In genomic region chr6:30778001-30778400, GRCh38 we compare ENCODE assay signal across 11 cellular contexts. TPM values are rescaled to one million over a fixed set of nuclear protein-coding genes. Genes with fewer than 3 reads are reported as not detected.
DNase-seq lines count a peak whose midpoint lies in the region; ATAC-seq and TF ChIP-seq lines count a peak whose summit lies in the region.
"Had no signal": no experiment of that assay in that cellular context is flagged by ENCODE, and none has a peak within 500 bp of the region (broad histone marks: within the 10 kb centered on the region; RNA-seq: fewer than 3 reads in every experiment).

No MANE protein-coding gene starts in this region.

- peak overlapping the region; percentile 97 for H3K27ac Mint-ChIP-seq in Calu3 (ENCODE audit: unreplicated experiment)
- peak overlapping the region; percentile 79 for H3K27ac Mint-ChIP-seq in dendritic cell treated with granulocyte-macrophage colony-stimulating factor and Interleukin-4, amounts not matched to agents 40 ng/mL and 50 ng/mL, for 4 days

- DNase-seq in Calu3 (no peak), PC-3 (no peak), head of caudate nucleus (no peak)
- DNase-seq: activated CD4-positive, alpha-beta T cell treated with anti-CD3 and anti-CD28 coated beads for 4 hours; foreskin melanocyte; NCI-H226 had no signal

- peaks cover 3% of the 10 kb centered on the region for H3K9me3 Mint-ChIP-seq in Calu3 (ENCODE audit: low read depth, unreplicated experiment)
- no peaks in the 10 kb centered on the region for H3K9me3 Mint-ChIP-seq in dendritic cell treated with granulocyte-macrophage colony-stimulating factor and Interleukin-4, amounts not matched to agents 40 ng/mL and 50 ng/mL, for 4 days

- H3K9me3 ChIP-seq in PC-3 (ENCODE audit: low read length): no peaks in the 10 kb centered on the region
- H3K9me3 ChIP-seq in skeletal muscle tissue (ENCODE audit: control insufficient read depth in 3 of 3, low read length in 3 of 3): no peaks in the 10 kb centered on the region
- H3K9me3 ChIP-seq: psoas muscle had no signal

- peaks cover 35% of the 10 kb centered on the region for H3K36me3 Mint-ChIP-seq in Calu3 (ENCODE audit: insufficient read depth, unreplicated experiment)
- no peaks in the 10 kb centered on the region for H3K36me3 Mint-ChIP-seq in dendritic cell treated with granulocyte-macrophage colony-stimulating factor and Interleukin-4, amounts not matched to agents 40 ng/mL and 50 ng/mL, for 4 days (ENCODE audit: low read depth)

- H3K9me2 ChIP-seq in PC-3 (replicated peaks; ENCODE audit: low read length): no peaks in the 10 kb centered on the region

- peak overlapping the region; percentile 16 for H3K27ac ChIP-seq in PC-3 (ENCODE audit: low read length)
- peak overlapping the region; percentile 72 for H3K27ac ChIP-seq in skeletal muscle tissue (ENCODE audit: low read depth, low read length)

- H3K27me3 Mint-ChIP-seq in Calu3 (ENCODE audit: unreplicated experiment): no peaks in the 10 kb centered on the region
- no peaks in the 10 kb centered on the region for H3K27me3 Mint-ChIP-seq in dendritic cell treated with granulocyte-macrophage colony-stimulating factor and Interleukin-4, amounts not matched to agents 40 ng/mL and 50 ng/mL, for 4 days

- no peak overlapping the region for H3K4me3 Mint-ChIP-seq in Calu3 (ENCODE audit: low read depth, unreplicated experiment)
- no peak overlapping the region for H3K4me3 Mint-ChIP-seq in dendritic cell treated with granulocyte-macrophage colony-stimulating factor and Interleukin-4, amounts not matched to agents 40 ng/mL and 50 ng/mL, for 4 days

- H3K4me3 ChIP-seq in PC-3 (ENCODE audit: low read length) (no peak overlapping the region), skeletal muscle tissue (ENCODE audit: low read length in 3 of 3) (no peak overlapping the region)
- H3K4me3 ChIP-seq: psoas muscle had no signal

- no peaks in the 10 kb centered on the region for H3K27me3 ChIP-seq in PC-3 (ENCODE audit: low read length)
- H3K27me3 ChIP-seq in skeletal muscle tissue (ENCODE audit: control insufficient read depth in 3 of 3, insufficient read depth in 3 of 3, low read length in 3 of 3): no peaks in the 10 kb centered on the region

- 0 out of 2 replicates have a peak, but pooled peaks cover 3% of the 10 kb centered on the region for H3K79me2 ChIP-seq in PC-3 (ENCODE audit: low read length)

- ATAC-seq in PC-3 (no peak), GM18519 (IDR thresholded peaks at IDR 0.05; ENCODE audit: low FRiP score, unreplicated experiment) (no peak), GM18511 (IDR thresholded peaks at IDR 0.05; ENCODE audit: unreplicated experiment) (no peak)

- CTCF ChIA-PET in Calu3 (lab: Charles Lee): interaction anchor here (0.6 kb wide), 1 partner anchor 67 kb away, joined by 6 read pairs; no protein-coding TSS in a partner anchor
- CTCF ChIA-PET in PC-3 (lab: Charles Lee): no interaction called here

- no peak overlapping the region for H3K4me2 ChIP-seq in PC-3 (ENCODE audit: low read length)

- POLR2A ChIA-PET in PC-3 (lab: Charles Lee; ENCODE audit: unreplicated experiment): no interaction called here

- no peak overlapping the region for H2AFZ ChIP-seq in PC-3 (ENCODE audit: low read length)

- peaks cover 16% of the 10 kb centered on the region for H3F3A ChIP-seq in PC-3 (ENCODE audit: low read length, unreplicated experiment)

- no peak for TF ChIP-seq CTCF in Calu3 (IDR thresholded peaks at IDR 0.05; ENCODE audit: unreplicated experiment)
- no peak for TF ChIP-seq CTCF in PC-3 (conservative IDR thresholded peaks at IDR 0.05; ENCODE audit: low read depth, low read length)

- H4K20me1 ChIP-seq in PC-3 (ENCODE audit: low read length): no peaks in the 10 kb centered on the region

- H3K36me3 ChIP-seq in PC-3 (ENCODE audit: low read depth, low read length) (no peaks in the 10 kb centered on the region), skeletal muscle tissue (ENCODE audit: control insufficient read depth in 3 of 3, insufficient read depth in 3 of 3, low read length in 3 of 3) (no peaks in the 10 kb centered on the region)

- no peak overlapping the region for H3K9ac ChIP-seq in PC-3 (ENCODE audit: low read length)
- no peak overlapping the region for H3K9ac ChIP-seq in skeletal muscle tissue (ENCODE audit: low read depth in 1 of 3, low read length in 3 of 3)

- BruUV-seq in Calu3 (replicated peaks; lab: Mats Ljungman, UMichigan): no TSS peak
- BruUV-seq in PC-3 (replicated peaks; lab: Mats Ljungman, UMichigan): no TSS peak

- H3K4me1 Mint-ChIP-seq in Calu3 (ENCODE audit: low read depth, unreplicated experiment): peaks cover 63% of the 10 kb centered on the region
- H3K4me1 Mint-ChIP-seq in dendritic cell treated with granulocyte-macrophage colony-stimulating factor and Interleukin-4, amounts not matched to agents 40 ng/mL and 50 ng/mL, for 4 days (ENCODE audit: low read depth): peaks cover 77% of the 10 kb centered on the region

- peaks cover 44% of the 10 kb centered on the region for H3K4me1 ChIP-seq in PC-3 (ENCODE audit: insufficient read depth, low read length)
- H3K4me1 ChIP-seq in skeletal muscle tissue (ENCODE audit: control insufficient read depth in 3 of 3, insufficient read depth in 3 of 3, low read length in 3 of 3): peaks cover 31 to 50% (median 43%) of the 10 kb centered on the region in 3 donors

- intact Hi-C loops in Calu3 (cut with micrococcal nuclease; ENCODE audit: unreplicated experiment) (no loop called here), PC-3 (cut with micrococcal nuclease) (no loop called here), head of caudate nucleus (cut with DNase I) (no loop called here)
- intact Hi-C loops in dendritic cell treated with granulocyte-macrophage colony-stimulating factor and Interleukin-4, amounts not matched to agents 40 ng/mL and 50 ng/mL, for 4 days (cut with micrococcal nuclease): no loop called here

RNA-seq across cellular contexts. Expression of gene IER3, which starts 33.7 kb away (rescaled TPM):
- 270 and 458 TPM in 2 replicates for total RNA-seq in Calu3 (2022)
- 1,173 and 1,198 TPM in 2 replicates for total RNA-seq in PC-3 (2014; rRNA removed)
- total RNA-seq in skeletal muscle tissue: 4.2 TPM

RNA-seq across cellular contexts. Expression of gene FLOT1, which starts 35.5 kb away (rescaled TPM):
- total RNA-seq in Calu3 (2022) (240 and 243 TPM in 2 replicates), PC-3 (2014; rRNA removed) (305 and 401 TPM in 2 replicates), skeletal muscle tissue (44.9 TPM)

RNA-seq across cellular contexts. Expression of gene TUBB, which starts 57.8 kb away (rescaled TPM):
- 967 and 1,123 TPM in 2 replicates for total RNA-seq in Calu3 (2022)
- 1,245 and 1,398 TPM in 2 replicates for total RNA-seq in PC-3 (2014; rRNA removed)
- total RNA-seq in skeletal muscle tissue: 317 TPM

Comparison
In these comparisons a context has a peak if more than half of its experiments do, and no peak if none do; other contexts are left out.
1. RNA of gene IER3, which starts 33.7 kb away (total RNA-seq): 1,173 to 1,198 TPM in PC-3 and 270 to 458 TPM in Calu3; 4.2 TPM in skeletal muscle tissue (single experiment); every median in the first group is over 10 times any median in the second.